Comparison of ENCODE assay signal across 8 cellular contexts in genomic region chr18:22933206-22933957, GRCh38. TPM values are rescaled to one million over a fixed set of nuclear protein-coding genes. Genes with fewer than 3 reads are reported as not detected.
DNase-seq lines count a peak whose midpoint lies in the region; ATAC-seq and TF ChIP-seq lines count a peak whose summit lies in the region.

Gene RBBP8, plus strand, starts transcription at chr18:22933328. Its CDS starts 3,524 bp downstream, at chr18:22936852.

- TF ChIP-seq CTCF in Peyer's patch (IDR thresholded peaks at IDR 0.05): no peak

- no peak for TF ChIP-seq RAD21 in Ishikawa (IDR thresholded peaks at IDR 0.05; ENCODE audit: low read depth)

- ATAC-seq in GM21576 (IDR thresholded peaks at IDR 0.05; ENCODE audit: unreplicated experiment) (peak; percentile 77), esophagus mucosa (peak; percentile 86)

- DNase-seq in DMS153 treated with DMSO at 0.1 percent for 48 hours (lab: John Stamatoyannopoulos, UW; ENCODE audit: unreplicated experiment) (peak; percentile 82), Peyer's patch (peak; percentile 81 to 94 (median 91))
- DNase-seq in activated T-cell treated with anti-CD3 and anti-CD28 coated beads, Interleukin-2, amount 50 U/mL, for 48 hours: peak; percentile 91
- DNase-seq in stimulated activated CD8-positive, alpha-beta memory T cell treated with anti-CD3 and anti-CD28 coated beads, Interleukin-7, amount 100 ng/mL, for 4 hours (ENCODE audit: low read depth in 2 of 2): peak; percentile 58 to 76

- H3K27ac ChIP-seq in Peyer's patch (peak within 1 kb of the TSS; percentile 87 to 98 (median 96)), muscle layer of duodenum (ENCODE audit: low read length) (peak within 1 kb of the TSS; percentile 95)

- peak; percentile 68 to 81 for TF ChIP-seq POLR2A in Peyer's patch (IDR thresholded peaks at IDR 0.05)

- H3K4me3 ChIP-seq in Peyer's patch (peak within 1 kb of the TSS; percentile 65 to 81 (median 78)), muscle layer of duodenum (ENCODE audit: low read depth in 1 of 2, low read length in 2 of 2) (peak within 1 kb of the TSS; percentile 73 to 92)

- H3K4me1 ChIP-seq in Peyer's patch (peaks cover 0 to 8% (median 2%) of the 10 kb centered on the region in 4 donors), muscle layer of duodenum (ENCODE audit: control insufficient read depth in 1 of 2, insufficient read depth in 2 of 2, low read length in 2 of 2) (peaks cover 0 to 7% of the 10 kb centered on the region in 2 donors)

- no peak for TF ChIP-seq EP300 in Ishikawa (IDR thresholded peaks at IDR 0.05; ENCODE audit: borderline replicate concordance)

- no peaks in the 10 kb centered on the region for H3K27me3 ChIP-seq in Peyer's patch
- H3K27me3 ChIP-seq in muscle layer of duodenum (ENCODE audit: low read depth, low read length): no peaks in the 10 kb centered on the region

- H3K9me3 ChIP-seq in Peyer's patch (no peaks in the 10 kb centered on the region), muscle layer of duodenum (ENCODE audit: control insufficient read depth in 1 of 2, low read length in 2 of 2) (no peaks in the 10 kb centered on the region)

- H3K36me3 ChIP-seq in Peyer's patch: no peaks in the 10 kb centered on the region
- no peaks in the 10 kb centered on the region for H3K36me3 ChIP-seq in muscle layer of duodenum (ENCODE audit: control insufficient read depth in 1 of 2, insufficient read depth in 2 of 2, low read length in 2 of 2)

TF ChIP-seq in Ishikawa, 13 proteins besides CTCF, POLR2A, EP300 and RAD21:
- TF ChIP-seq ZBTB7A (IDR thresholded peaks at IDR 0.05; ENCODE audit: low read depth) (peak; percentile 83), TAF1 (IDR thresholded peaks at IDR 0.05; ENCODE audit: low read depth) (peak; percentile 61), NFIC (IDR thresholded peaks at IDR 0.05) (no peak), TCF12 (IDR thresholded peaks at IDR 0.05; ENCODE audit: low read depth) (peak; percentile 8; the same call in 1 of the 2 replicates), MAX (IDR thresholded peaks at IDR 0.05) (peak; percentile 90), USF1 (IDR thresholded peaks at IDR 0.05) (peak; percentile 38; the same call in 1 of the 2 replicates), TEAD4 (IDR thresholded peaks at IDR 0.05) (0 out of 2 replicates have a peak, but pooled peaks have one; percentile 23), FOXM1 (IDR thresholded peaks at IDR 0.05; ENCODE audit: borderline replicate concordance, low read depth) (no peak), CEBPB (IDR thresholded peaks at IDR 0.05) (no peak; the same call in 1 of the 2 replicates), CREB1 (IDR thresholded peaks at IDR 0.05; ENCODE audit: low read depth) (peak; percentile 78)

RNA-seq across cellular contexts. Expression of gene RBBP8, which starts in this region (rescaled TPM):
- total RNA-seq in Peyer's patch: 10 to 100 TPM; 45.4 to 74.1 (median 52.7) TPM
- 46.2 TPM for total RNA-seq in esophagus mucosa

Comparison
In these comparisons a context has a peak if more than half of its experiments do, and no peak if none do; other contexts are left out.
1. Peak in every context shown above with its lines: DNase-seq, ATAC-seq, H3K4me3 ChIP-seq and H3K27ac ChIP-seq.